In genomic region chr4:5141802-5142201, GRCh38 we compare ENCODE assay signal across 32 cellular contexts.
"Had no signal": no experiment of that assay in that cellular context is flagged by ENCODE, and none has a peak within 500 bp of the region (broad histone marks: within the 10 kb centered on the region; RNA-seq: fewer than 3 reads in every experiment).

No MANE protein-coding gene starts in this region.

- H3K27ac ChIP-seq: neutrophil, ovary, parathyroid adenoma, psoas muscle, right lobe of liver, sigmoid colon, stomach, suprapubic skin, testis, tibial artery, transverse colon, upper lobe of right lung, vagina had no signal

- H3K9me3 ChIP-seq: neutrophil, ovary, psoas muscle, right lobe of liver, sigmoid colon, stomach, suprapubic skin, testis, tibial artery, transverse colon, upper lobe of right lung, vagina had no signal

- H3K4me3 ChIP-seq: ovary, psoas muscle, right lobe of liver, sigmoid colon, stomach, suprapubic skin, testis, tibial artery, transverse colon, upper lobe of right lung, vagina had no signal

- H3K9ac ChIP-seq: parathyroid adenoma had no signal

- H3K27me3 Mint-ChIP-seq: stimulated activated naive B cell treated with anti-CD40 and anti-IgM and Interleukin-4, amounts not matched to agents 10 μg/mL and 1 μg/mL and 100 μg/mL, for 72 hours; stimulated activated naive CD8-positive, alpha-beta T cell treated with anti-CD3 and anti-CD28 coated beads, Interleukin-15, Interleukin-2, amounts not matched to agents 100 ng/mL and 50 ng/mL, for 24 hours had no signal

- H3K36me3 ChIP-seq: neutrophil, ovary, right lobe of liver, sigmoid colon, stomach, suprapubic skin, tibial artery, transverse colon, upper lobe of right lung, vagina had no signal

- H3K4me3 Mint-ChIP-seq: naive thymus-derived CD8-positive, alpha-beta T cell; natural killer cell treated with Interleukin-12 subunit alpha and Interleukin-12 subunit beta and Interleukin-15 and Interleukin-18, amount 100 ng/mL, for 72 hours; nephron progenitor cell; neural crest cell; stimulated activated effector memory CD8-positive, alpha-beta T cell treated with anti-CD3 and anti-CD28 coated beads, Interleukin-12 subunit alpha, Interleukin-12 subunit beta, amount 100 ng/mL, for 72 hours; stimulated activated naive B cell treated with anti-CD40 and anti-IgM and Interleukin-4, amounts not matched to agents 10 μg/mL and 1 μg/mL and 100 μg/mL, for 72 hours; stimulated activated naive CD8-positive, alpha-beta T cell treated with anti-CD3 and anti-CD28 coated beads, Interleukin-15, Interleukin-2, amounts not matched to agents 100 ng/mL and 50 ng/mL, for 24 hours; type B pancreatic cell had no signal

- H3K36me3 Mint-ChIP-seq: naive thymus-derived CD8-positive, alpha-beta T cell; natural killer cell treated with Interleukin-12 subunit alpha and Interleukin-12 subunit beta and Interleukin-15 and Interleukin-18, amount 100 ng/mL, for 72 hours; stimulated activated effector memory CD8-positive, alpha-beta T cell treated with anti-CD3 and anti-CD28 coated beads, Interleukin-12 subunit alpha, Interleukin-12 subunit beta, amount 100 ng/mL, for 72 hours; stimulated activated naive B cell treated with anti-CD40 and anti-IgM and Interleukin-4, amounts not matched to agents 10 μg/mL and 1 μg/mL and 100 μg/mL, for 72 hours; type B pancreatic cell had no signal

- ATAC-seq: naive thymus-derived CD8-positive, alpha-beta T cell; natural killer cell treated with Interleukin-12 subunit alpha and Interleukin-12 subunit beta and Interleukin-15 and Interleukin-18, amount 100 ng/mL, for 72 hours; psoas muscle; right cardiac atrium; right lobe of liver; stimulated activated effector memory CD8-positive, alpha-beta T cell treated with anti-CD3 and anti-CD28 coated beads, Interleukin-12 subunit alpha, Interleukin-12 subunit beta, amount 100 ng/mL, for 72 hours; stimulated activated naive B cell treated with anti-CD40 and anti-IgM and Interleukin-4, amounts not matched to agents 10 μg/mL and 1 μg/mL and 100 μg/mL, for 72 hours; upper lobe of right lung had no signal

- H3K4me1 Mint-ChIP-seq: naive thymus-derived CD8-positive, alpha-beta T cell; neural crest cell; stimulated activated effector memory CD8-positive, alpha-beta T cell treated with anti-CD3 and anti-CD28 coated beads, Interleukin-12 subunit alpha, Interleukin-12 subunit beta, amount 100 ng/mL, for 72 hours; stimulated activated naive B cell treated with anti-CD40 and anti-IgM and Interleukin-4, amounts not matched to agents 10 μg/mL and 1 μg/mL and 100 μg/mL, for 72 hours had no signal

- H3K79me2 ChIP-seq: parathyroid adenoma had no signal

- H3K4me1 ChIP-seq: parathyroid adenoma, psoas muscle, sigmoid colon, testis, tibial artery, upper lobe of right lung, vagina had no signal

- H3K27me3 ChIP-seq: neutrophil, ovary, right lobe of liver, sigmoid colon, stomach, suprapubic skin, testis, tibial artery, transverse colon, upper lobe of right lung, vagina had no signal

- H2AFZ ChIP-seq: parathyroid adenoma had no signal

- H3K27ac Mint-ChIP-seq: naive thymus-derived CD8-positive, alpha-beta T cell; natural killer cell treated with Interleukin-12 subunit alpha and Interleukin-12 subunit beta and Interleukin-15 and Interleukin-18, amount 100 ng/mL, for 72 hours; nephron progenitor cell; progenitor cell of endocrine pancreas; stimulated activated effector memory CD8-positive, alpha-beta T cell treated with anti-CD3 and anti-CD28 coated beads, Interleukin-12 subunit alpha, Interleukin-12 subunit beta, amount 100 ng/mL, for 72 hours; stimulated activated naive B cell treated with anti-CD40 and anti-IgM and Interleukin-4, amounts not matched to agents 10 μg/mL and 1 μg/mL and 100 μg/mL, for 72 hours; stimulated activated naive CD8-positive, alpha-beta T cell treated with anti-CD3 and anti-CD28 coated beads, Interleukin-15, Interleukin-2, amounts not matched to agents 100 ng/mL and 50 ng/mL, for 24 hours; type B pancreatic cell had no signal

- DNase-seq: naive thymus-derived CD8-positive, alpha-beta T cell; nephron progenitor cell; nucleus accumbens; ovary; posterior cingulate gyrus; psoas muscle; right cardiac atrium; right lobe of liver; sigmoid colon; small intestine; stimulated activated CD4-positive, alpha-beta T cell treated with anti-CD3 and anti-CD28 coated beads, Interleukin-15, amount 100 ng/mL, for 24 hours; stimulated activated CD4-positive, alpha-beta T cell treated with anti-CD3 and anti-CD28 coated beads, Interleukin-2, amount 100 ng/mL, for 24 hours; stimulated activated CD4-positive, alpha-beta T cell treated with anti-CD3 and anti-CD28 coated beads, Interleukin-2, amount 100 ng/mL, for 48 hours; stimulated activated CD4-positive, alpha-beta T cell treated with anti-CD3 and anti-CD28 coated beads, Interleukin-4, amount 100 ng/mL, for 24 hours; stimulated activated naive B cell treated with anti-CD40 and anti-IgM and Interleukin-4, amounts not matched to agents 10 μg/mL and 1 μg/mL and 100 μg/mL, for 72 hours; stimulated activated naive CD4-positive, alpha-beta T cell treated with Interleukin-2 at 50 U/mL for 16 hours; stomach; testis; tibial artery; transverse colon; upper lobe of right lung had no signal

- FAIRE-seq: small intestine, urothelium cell line had no signal

- H3K9me3 Mint-ChIP-seq: naive thymus-derived CD8-positive, alpha-beta T cell; natural killer cell treated with Interleukin-12 subunit alpha and Interleukin-12 subunit beta and Interleukin-15 and Interleukin-18, amount 100 ng/mL, for 72 hours; nephron progenitor cell; stimulated activated naive B cell treated with anti-CD40 and anti-IgM and Interleukin-4, amounts not matched to agents 10 μg/mL and 1 μg/mL and 100 μg/mL, for 72 hours; type B pancreatic cell had no signal
